23 cellular contexts compared by ENCODE assay signal in the genomic region with DNA sequence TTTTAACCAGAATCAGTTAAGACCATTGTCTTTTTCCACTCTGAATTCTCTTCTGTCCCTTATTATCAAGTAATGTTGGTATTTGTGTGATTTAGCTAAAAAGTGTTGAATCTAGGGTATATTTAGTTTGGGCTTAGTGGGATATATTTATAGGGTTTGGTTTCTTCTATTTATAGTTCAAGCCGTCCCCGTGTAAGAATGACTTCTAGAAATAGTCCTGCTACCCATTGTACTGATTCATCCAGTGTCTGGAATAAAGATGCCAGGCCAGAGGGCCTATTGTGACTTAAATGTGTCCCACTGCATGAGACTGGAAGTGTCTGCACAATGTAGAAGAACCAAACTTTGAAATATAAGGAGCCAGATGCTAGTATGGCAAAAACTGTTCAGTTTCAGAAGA.
"Had no signal": no experiment of that assay in that cellular context is flagged by ENCODE, and none has a peak within 500 bp of the region (broad histone marks: within the 10 kb centered on the region; RNA-seq: fewer than 3 reads in every experiment).

No MANE protein-coding gene starts in this region.

- H3K9me3 ChIP-seq: adrenal gland, body of pancreas, breast epithelium had no signal

- DNase-seq: activated CD4-positive, alpha-beta T cell treated with anti-CD3 and anti-CD28 coated beads for 36 hours; activated CD4-positive, alpha-beta T cell treated with anti-CD3 and anti-CD28 coated beads, Interleukin-2, amount 10 ng/mL, durations not matched to agents 7 days and 5 days; activated CD4-positive, alpha-beta T cell treated with anti-CD3 and anti-CD28 coated beads, Interleukin-2, amount 50 U/mL, for 48 hours; activated CD8-positive, alpha-beta T cell treated with anti-CD3 and anti-CD28 coated beads, Interleukin-2, amount 10 ng/mL, durations not matched to agents 7 days and 5 days; activated gamma-delta T cell treated with Interleukin-2 at 50 U/mL for 16 hours; activated naive CD4-positive, alpha-beta T cell treated with anti-CD3 and anti-CD28 coated beads for 36 hours; activated T-cell treated with anti-CD3 and anti-CD28 coated beads, Interleukin-2, amount 50 U/mL, for 24 hours; adrenal gland; body of pancreas; Karpas-422; KBM-7; NCI-H1105; NCI-H1436; NCI-H1694; NCI-H1930; NCI-H2081 treated with DMSO at 0.1 percent for 48 hours; NCI-H345; SIG-M5 had no signal

- H3K27me3 ChIP-seq: adrenal gland, body of pancreas, breast epithelium had no signal

- ATAC-seq: activated CD4-positive, alpha-beta T cell treated with anti-CD3 and anti-CD28 coated beads for 36 hours; activated CD4-positive, CD25-positive, alpha-beta regulatory T cell treated with anti-CD3 and anti-CD28 coated beads, Interleukin-2, amount 50 U/mL, for 24 hours; activated CD8-positive, alpha-beta T cell treated with anti-CD3 and anti-CD28 coated beads, Interleukin-2, amount 10 ng/mL, durations not matched to agents 7 days and 5 days; activated naive CD4-positive, alpha-beta T cell treated with anti-CD3 and anti-CD28 coated beads, Interleukin-2, amount 50 U/mL, for 72 hours; body of pancreas; Panc1; WTC11 had no signal

- H3K27ac ChIP-seq: adrenal gland, body of pancreas, breast epithelium had no signal

- H3K36me3 ChIP-seq: adrenal gland, breast epithelium had no signal

- H3K4me1 ChIP-seq: adrenal gland, body of pancreas, breast epithelium had no signal

- H3K4me3 ChIP-seq: adrenal gland, body of pancreas, breast epithelium had no signal
